ENCODE assay signal across 8 cellular contexts in genomic region chr12:48000878-48001321, GRCh38. TPM values are rescaled to one million over a fixed set of nuclear protein-coding genes. Genes with fewer than 3 reads are reported as not detected.
A peak's percentile ranks its signal among the peaks of the same experiment; 100 is the strongest.
DNase-seq lines count a peak whose midpoint lies in the region; ATAC-seq and TF ChIP-seq lines count a peak whose summit lies in the region.

No MANE protein-coding gene starts in this region.

- intact Hi-C loops in CD4-positive, alpha-beta memory T cell (cut with micrococcal nuclease): no loop called here
- intact Hi-C loops in left ventricle myocardium superior (cut with micrococcal nuclease) (no loop called here), gastrocnemius medialis (cut with DNase I; ENCODE audit: low total_unique reads) (no loop called here)

- peaks cover 44% of the 10 kb centered on the region for H3K4me1 ChIP-seq in CD4-positive, alpha-beta memory T cell (ENCODE audit: insufficient read depth, low read length)
- H3K4me1 ChIP-seq in HUES64 (ENCODE audit: insufficient read depth, low read length) (peaks cover 34% of the 10 kb centered on the region), gastrocnemius medialis (peaks cover 44 to 51% of the 10 kb centered on the region in 2 donors)

- H3K9ac ChIP-seq in HUES64 (ENCODE audit: low read depth, low read length): no peak overlapping the region

- no peak for TF ChIP-seq POLR2A in gastrocnemius medialis (IDR thresholded peaks at IDR 0.05)

- peaks cover 59% of the 10 kb centered on the region for H3K27me3 ChIP-seq in CD4-positive, alpha-beta memory T cell (ENCODE audit: insufficient read depth, low read length)
- H3K27me3 ChIP-seq in HUES64 (ENCODE audit: insufficient read depth, low read length) (peaks cover 100% of the 10 kb centered on the region), gastrocnemius medialis (peaks cover 41 to 60% (median 52%) of the 10 kb centered on the region in 3 donors)

- H3K27ac ChIP-seq in CD4-positive, alpha-beta memory T cell (ENCODE audit: low read depth, low read length): no peak overlapping the region
- H3K27ac ChIP-seq in HUES64 (ENCODE audit: low read depth, low read length) (no peak overlapping the region), gastrocnemius medialis (no peak overlapping the region)

- H3K9me3 ChIP-seq in CD4-positive, alpha-beta memory T cell (ENCODE audit: control insufficient read depth in 1 of 2, low read length in 2 of 2): no peaks in the 10 kb centered on the region
- no peaks in the 10 kb centered on the region for H3K9me3 ChIP-seq in HUES64 (ENCODE audit: insufficient read depth, low read depth, low read length)
- H3K9me3 ChIP-seq in gastrocnemius medialis: no peaks in the 10 kb centered on the region

- no peak overlapping the region for H3K27ac Mint-ChIP-seq in CD4-positive, alpha-beta memory T cell
- H3K27ac Mint-ChIP-seq in activated T-cell treated with anti-CD3 and anti-CD28 coated beads, Interleukin-2, amount 50 U/mL, for 72 hours: no peak overlapping the region

- POLR2A ChIA-PET in CD4-positive, alpha-beta memory T cell (lab: Charles Lee; ENCODE audit: partially characterized antibody): no interaction called here

- H3K27me3 Mint-ChIP-seq in CD4-positive, alpha-beta memory T cell: peaks cover 55 to 62% of the 10 kb centered on the region in 2 donors
- peaks cover 70% of the 10 kb centered on the region for H3K27me3 Mint-ChIP-seq in activated T-cell treated with anti-CD3 and anti-CD28 coated beads, Interleukin-2, amount 50 U/mL, for 72 hours (ENCODE audit: low read depth)

- H3K9me3 Mint-ChIP-seq in CD4-positive, alpha-beta memory T cell: peaks cover 0 to 2% (median 0%) of the 10 kb centered on the region in 8 donors
- H3K9me3 Mint-ChIP-seq in activated T-cell treated with anti-CD3 and anti-CD28 coated beads, Interleukin-2, amount 50 U/mL, for 72 hours: no peaks in the 10 kb centered on the region

- H3K4me3 Mint-ChIP-seq in CD4-positive, alpha-beta memory T cell: peak overlapping the region; percentile 76 to 88 (median 86)
- peak overlapping the region; percentile 86 to 90 for H3K4me3 Mint-ChIP-seq in activated T-cell treated with anti-CD3 and anti-CD28 coated beads, Interleukin-2, amount 50 U/mL, for 72 hours

- H3K36me3 ChIP-seq in CD4-positive, alpha-beta memory T cell (ENCODE audit: insufficient read depth, low read length): no peaks in the 10 kb centered on the region
- H3K36me3 ChIP-seq in HUES64 (ENCODE audit: insufficient read depth, low read length) (no peaks in the 10 kb centered on the region), gastrocnemius medialis (no peaks in the 10 kb centered on the region)

- no peaks in the 10 kb centered on the region for H3K36me3 Mint-ChIP-seq in CD4-positive, alpha-beta memory T cell
- H3K36me3 Mint-ChIP-seq in activated T-cell treated with anti-CD3 and anti-CD28 coated beads, Interleukin-2, amount 50 U/mL, for 72 hours (ENCODE audit: insufficient read depth in 2 of 2): peaks cover 0 to 3% of the 10 kb centered on the region in 2 donors

- peaks cover 25 to 44% (median 33%) of the 10 kb centered on the region in 4 donors for H3K4me1 Mint-ChIP-seq in CD4-positive, alpha-beta memory T cell
- H3K4me1 Mint-ChIP-seq in activated T-cell treated with anti-CD3 and anti-CD28 coated beads, Interleukin-2, amount 50 U/mL, for 72 hours (ENCODE audit: low read depth): peaks cover 34% of the 10 kb centered on the region

- ATAC-seq in activated T-cell treated with anti-CD3 and anti-CD28 coated beads, Interleukin-2, amount 50 U/mL, for 72 hours (replicated peaks in 1 of 2): no peak
- ATAC-seq in left ventricle myocardium superior: peak; percentile 57
- peak; percentile 20 to 44 for ATAC-seq in gastrocnemius medialis
- no peak for ATAC-seq in HG03159 (IDR thresholded peaks at IDR 0.05; ENCODE audit: unreplicated experiment)

- DNase-seq in CD4-positive, alpha-beta memory T cell: no peak
- DNase-seq in activated T-cell treated with anti-CD3 and anti-CD28 coated beads, Interleukin-2, amount 50 U/mL, for 72 hours: no peak
- no peak for DNase-seq in left ventricle myocardium superior
- DNase-seq in gastrocnemius medialis: no peak
- no peak for DNase-seq in occipital lobe (lab: John Stamatoyannopoulos, UW)
- no peak for DNase-seq in HuH-7 (ENCODE audit: low spot score)

- TF ChIP-seq CTCF in gastrocnemius medialis (IDR thresholded peaks at IDR 0.05 in 4 of 5, conservative IDR thresholded peaks at IDR 0.05 in 1 of 5): no peak

- CTCF ChIA-PET in CD4-positive, alpha-beta memory T cell (lab: Charles Lee; ENCODE audit: partially characterized antibody): no interaction called here

- in situ Hi-C loops in gastrocnemius medialis (cut with MboI; ENCODE audit: low sequenced_read_pairs in 4 of 4): no loop called here

- no peak overlapping the region for H3K4me3 ChIP-seq in CD4-positive, alpha-beta memory T cell (ENCODE audit: low read length in 2 of 2)
- peak overlapping the region; percentile 55 for H3K4me3 ChIP-seq in HUES64 (ENCODE audit: low read length)
- peak overlapping the region; percentile 47 to 53 (median 52) for H3K4me3 ChIP-seq in gastrocnemius medialis

- WGBS in HUES64: 3% methylated on average over 11 of the region's 11 CpGs

RNA-seq across cellular contexts. Expression of gene COL2A1, which starts 3.4 kb away (rescaled TPM):
- not detected for total RNA-seq in CD4-positive, alpha-beta memory T cell
- polyA plus RNA-seq in CD4-positive, alpha-beta memory T cell: not detected
- 49.4 TPM for polyA plus RNA-seq in HUES64 (2013, experiment 1 of 2)
- 95.3 TPM for polyA plus RNA-seq in HUES64 (2013, experiment 2 of 2)
- total RNA-seq in activated T-cell treated with anti-CD3 and anti-CD28 coated beads, Interleukin-2, amount 50 U/mL, for 72 hours: under 1 TPM in 1 of 2 donors, not detected in 1; 0.14 TPM
- total RNA-seq in left ventricle myocardium superior (0.25 TPM), gastrocnemius medialis (not detected), occipital lobe (0.78 TPM)

RNA-seq across cellular contexts. Expression of gene TMEM106C, which starts 37.5 kb away (rescaled TPM):
- total RNA-seq in CD4-positive, alpha-beta memory T cell: 10 to 100 TPM; 42.5 to 42.7 TPM
- polyA plus RNA-seq in CD4-positive, alpha-beta memory T cell: 10 to 100 TPM; 46.6 to 77.4 TPM
- polyA plus RNA-seq in HUES64 (2013, experiment 1 of 2): 39.0 TPM
- 50.2 TPM for polyA plus RNA-seq in HUES64 (2013, experiment 2 of 2)
- 100 to 1,000 TPM; 124 to 149 TPM for total RNA-seq in activated T-cell treated with anti-CD3 and anti-CD28 coated beads, Interleukin-2, amount 50 U/mL, for 72 hours
- total RNA-seq in left ventricle myocardium superior: 46.8 TPM
- 10 to 100 TPM; 11.8 to 27.1 (median 24.8) TPM for total RNA-seq in gastrocnemius medialis
- 73.6 TPM for total RNA-seq in occipital lobe

Comparison
In these comparisons a context has a peak if more than half of its experiments do, and no peak if none do; other contexts are left out.
1. H3K4me3 ChIP-seq: peak in HUES64 (single experiment) and gastrocnemius medialis (4 of 4); none in CD4-positive, alpha-beta memory T cell (0 of 2).
2. ATAC-seq: peak in left ventricle myocardium superior (single experiment) and gastrocnemius medialis (2 of 2); none in activated T-cell treated with anti-CD3 and anti-CD28 coated beads, Interleukin-2, amount 50 U/mL, for 72 hours (0 of 2) and HG03159 (single experiment).